ENCODE assay signal across 8 cellular contexts in genomic region chr4:2241410-2242353, GRCh38. TPM values are rescaled to one million over a fixed set of nuclear protein-coding genes. Genes with fewer than 3 reads are reported as not detected.
DNase-seq lines count a peak whose midpoint lies in the region; ATAC-seq, FAIRE-seq and TF ChIP-seq lines count a peak whose summit lies in the region.

A gene with protein sequence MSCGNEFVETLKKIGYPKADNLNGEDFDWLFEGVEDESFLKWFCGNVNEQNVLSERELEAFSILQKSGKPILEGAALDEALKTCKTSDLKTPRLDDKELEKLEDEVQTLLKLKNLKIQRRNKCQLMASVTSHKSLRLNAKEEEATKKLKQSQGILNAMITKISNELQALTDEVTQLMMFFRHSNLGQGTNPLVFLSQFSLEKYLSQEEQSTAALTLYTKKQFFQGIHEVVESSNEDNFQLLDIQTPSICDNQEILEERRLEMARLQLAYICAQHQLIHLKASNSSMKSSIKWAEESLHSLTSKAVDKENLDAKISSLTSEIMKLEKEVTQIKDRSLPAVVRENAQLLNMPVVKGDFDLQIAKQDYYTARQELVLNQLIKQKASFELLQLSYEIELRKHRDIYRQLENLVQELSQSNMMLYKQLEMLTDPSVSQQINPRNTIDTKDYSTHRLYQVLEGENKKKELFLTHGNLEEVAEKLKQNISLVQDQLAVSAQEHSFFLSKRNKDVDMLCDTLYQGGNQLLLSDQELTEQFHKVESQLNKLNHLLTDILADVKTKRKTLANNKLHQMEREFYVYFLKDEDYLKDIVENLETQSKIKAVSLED (minus strand): TSS chr4:2242121. CDS start chr4:2240946, 1,175 bp downstream.
Gene POLN, minus strand, starts transcription at chr4:2242121. Its CDS starts 12,890 bp downstream, at chr4:2229231.

- peak within 1 kb of the TSS; percentile 83 for H3K9ac ChIP-seq in SK-N-SH

- peaks cover 49% of the 10 kb centered on the region for H3K79me2 ChIP-seq in SK-N-SH (ENCODE audit: insufficient read depth)

- peak within 1 kb of the TSS; percentile 89 for H3K4me2 ChIP-seq in SK-N-SH

- peaks cover 25 to 28% of the 10 kb centered on the region in 2 experiments; a peak in 3 of 4 replicates for H3K4me1 ChIP-seq in SK-N-SH (ENCODE audit: control insufficient read depth in 1 of 2, insufficient read depth in 2 of 2, low read depth in 1 of 2, low read length in 1 of 2)
- H3K4me1 ChIP-seq in pancreas: peaks cover 7 to 31% (median 12%) of the 10 kb centered on the region in 3 donors
- H3K4me1 ChIP-seq in thyroid gland: peaks cover 12 to 37% of the 10 kb centered on the region in 2 donors

- DNase-seq in NCI-H1092 (lab: John Stamatoyannopoulos, UW) (peak; percentile 96), SK-N-SH (peak; percentile 100), head of caudate nucleus (peak; percentile 92 to 99 (median 98)), pancreas (peak; percentile 97 to 100 (median 99)), thyroid gland (peak; percentile 96 to 98)

- no peak for TF ChIP-seq RAD21 in SK-N-SH (IDR thresholded peaks at IDR 0.05; ENCODE audit: low read length)

- peaks cover 12% of the 10 kb centered on the region for H3K36me3 Mint-ChIP-seq in activated naive CD8-positive, alpha-beta T cell

- peak in 1 of 2 donors; percentile 90 for TF ChIP-seq POLR2A in thyroid gland (IDR thresholded peaks at IDR 0.05)

- no peaks in the 10 kb centered on the region for H3K27me3 Mint-ChIP-seq in activated naive CD8-positive, alpha-beta T cell

- H3K9me2 ChIP-seq in SK-N-SH: no peaks in the 10 kb centered on the region

- no peaks in the 10 kb centered on the region for H3K9me3 ChIP-seq in SK-N-SH
- H3K9me3 ChIP-seq in pancreas: no peaks in the 10 kb centered on the region
- H3K9me3 ChIP-seq in thyroid gland: no peaks in the 10 kb centered on the region

- peak within 1 kb of the TSS; percentile 92 for H3K4me3 Mint-ChIP-seq in activated naive CD8-positive, alpha-beta T cell

- peak; percentile 47 for FAIRE-seq in pancreas (lab: Jason Lieb, UNC)

- H4K20me1 ChIP-seq in SK-N-SH (ENCODE audit: insufficient read depth): peaks cover 29% of the 10 kb centered on the region; the same call in 1 of the 2 replicates

- ATAC-seq in HG02588 (IDR thresholded peaks at IDR 0.05; ENCODE audit: unreplicated experiment) (peak; percentile 85), pancreas (peak; percentile 94 to 98 (median 96))

- no peak for TF ChIP-seq EP300 in SK-N-SH (IDR thresholded peaks at IDR 0.05; ENCODE audit: borderline replicate concordance in 1 of 2, low read depth in 1 of 2, low read length in 1 of 2)

- H3K4me1 Mint-ChIP-seq in activated naive CD8-positive, alpha-beta T cell (ENCODE audit: low read depth): peaks cover 54% of the 10 kb centered on the region

- H3K27ac ChIP-seq in SK-N-SH (ENCODE audit: low read depth in 2 of 2, low read length in 1 of 2): peak within 1 kb of the TSS; percentile 24 to 65; a peak in 3 of 4 replicates
- peak within 1 kb of the TSS; percentile 24 to 67 (median 44) for H3K27ac ChIP-seq in pancreas
- peak within 1 kb of the TSS; percentile 22 to 50 (median 34) for H3K27ac ChIP-seq in thyroid gland

- POLR2A ChIA-PET in SK-N-SH (lab: Yijun Ruan, JAX): interaction anchor here (1.4 kb wide), 1 partner anchor 195 kb away, joined by 4 read pairs; no protein-coding TSS in a partner anchor

- intact Hi-C loops in head of caudate nucleus (cut with DNase I): loop anchor here (1.0 kb wide), 1 partner anchor 21 kb away; the partner anchor contains the start of gene MXD4
- intact Hi-C loops in pancreas (cut with DNase I): no loop called here
- intact Hi-C loops in thyroid gland (cut with DNase I): loop anchor here (5.0 kb wide), 1 partner anchor 171 kb away; no protein-coding TSS in a partner anchor

- H3K27ac Mint-ChIP-seq in activated naive CD8-positive, alpha-beta T cell: peak within 1 kb of the TSS; percentile 84

- H3K36me3 ChIP-seq in SK-N-SH (replicated peaks in 1 of 2; ENCODE audit: control insufficient read depth in 1 of 2, insufficient read depth in 2 of 2, low read length in 1 of 2) (peaks cover 19 to 21% of the 10 kb centered on the region in 2 experiments), pancreas (no peaks in the 10 kb centered on the region), thyroid gland (no peaks in the 10 kb centered on the region)

- H3K4me3 ChIP-seq in GM08714 (ENCODE audit: low read length) (peak within 1 kb of the TSS; percentile 73), SK-N-SH (ENCODE audit: low read depth in 2 of 2, low read length in 1 of 2) (peak within 1 kb of the TSS; percentile 81 to 96), pancreas (peak within 1 kb of the TSS; percentile 79 to 98 (median 88)), thyroid gland (replicated peaks in 1 of 3) (peak within 1 kb of the TSS; percentile 77 to 98 (median 95))

- no peaks in the 10 kb centered on the region for H3K9me3 Mint-ChIP-seq in activated naive CD8-positive, alpha-beta T cell (ENCODE audit: low read depth)

- H3K27me3 ChIP-seq in SK-N-SH (ENCODE audit: insufficient read depth) (no peaks in the 10 kb centered on the region), pancreas (no peaks in the 10 kb centered on the region), thyroid gland (no peaks in the 10 kb centered on the region)

- WGBS in SK-N-SH (ENCODE audit: low lambda C conversion rate): under 1% methylated on average over 25 of the region's 88 CpGs
- 0 to 1% methylated on average over 85 to 88 of the region's 88 CpGs for WGBS in pancreas, 2 donors
- 0 to 1% methylated on average over 26 to 47 of the region's 88 CpGs for WGBS in thyroid gland, 2 donors

- CTCF ChIA-PET in SK-N-SH (lab: Yijun Ruan, JAX): interaction anchor here (1.2 to 2.4 kb wide), 3 partner anchors 9 to 195 kb away, joined by 3 to 9 read pairs (median 6); partner anchors contain the start of genes CFAP99 and ZFYVE28

- H3F3A ChIP-seq in SK-N-SH (replicated peaks; ENCODE audit: insufficient read depth): peaks cover 10% of the 10 kb centered on the region

- peak within 1 kb of the TSS; percentile 61 for H2AFZ ChIP-seq in SK-N-SH (ENCODE audit: low read depth)

- TF ChIP-seq CTCF in SK-N-SH (IDR thresholded peaks at IDR 0.05): no peak
- TF ChIP-seq CTCF in pancreas (IDR thresholded peaks at IDR 0.05): no peak
- TF ChIP-seq CTCF in thyroid gland (IDR thresholded peaks at IDR 0.05): no peak

TF ChIP-seq in SK-N-SH, 30 proteins besides CTCF, POLR2A, EP300 and RAD21 (continues in another document):
- TF ChIP-seq FOSL2 (IDR thresholded peaks at IDR 0.05; ENCODE audit: borderline replicate concordance, low read depth) (no peak), REST (IDR thresholded peaks at IDR 0.05; ENCODE audit: low read depth, low read length) (no peak), TCF12 (IDR thresholded peaks at IDR 0.05) (no peak), SIN3A (IDR thresholded peaks at IDR 0.05; ENCODE audit: borderline replicate concordance, low read depth, low read length) (peak; percentile 82), NRF1 (IDR thresholded peaks at IDR 0.05; ENCODE audit: low read depth, low read length) (peak; percentile 94), MAX (IDR thresholded peaks at IDR 0.05; ENCODE audit: low read depth) (peak; percentile 78), MXI1 (IDR thresholded peaks at IDR 0.05; ENCODE audit: low read depth, low read length) (peak; percentile 83)
- TF ChIP-seq, protein P1, sequence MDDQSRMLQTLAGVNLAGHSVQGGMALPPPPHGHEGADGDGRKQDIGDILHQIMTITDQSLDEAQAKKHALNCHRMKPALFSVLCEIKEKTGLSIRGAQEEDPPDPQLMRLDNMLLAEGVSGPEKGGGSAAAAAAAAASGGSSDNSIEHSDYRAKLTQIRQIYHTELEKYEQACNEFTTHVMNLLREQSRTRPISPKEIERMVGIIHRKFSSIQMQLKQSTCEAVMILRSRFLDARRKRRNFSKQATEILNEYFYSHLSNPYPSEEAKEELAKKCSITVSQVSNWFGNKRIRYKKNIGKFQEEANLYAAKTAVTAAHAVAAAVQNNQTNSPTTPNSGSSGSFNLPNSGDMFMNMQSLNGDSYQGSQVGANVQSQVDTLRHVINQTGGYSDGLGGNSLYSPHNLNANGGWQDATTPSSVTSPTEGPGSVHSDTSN (IDR thresholded peaks at IDR 0.05): peak; percentile 24; the same call in 1 of the 2 replicates

RNA-seq across cellular contexts. Expression of the first gene that starts in this region (rescaled TPM):
- 6.3 and 6.4 TPM in 2 replicates for polyA plus RNA-seq in SK-N-SH (2012; rRNA removed)
- polyA plus RNA-seq in SK-N-SH (2012; cell fraction: cytosol; rRNA removed): 4.0 and 4.4 TPM in 2 replicates
- polyA plus RNA-seq in SK-N-SH (2012; cell fraction: nucleus; rRNA removed): 15.3 and 15.8 TPM in 2 replicates
- 1 to 10 TPM; 4.1 to 7.9 (median 5.7) TPM for total RNA-seq in pancreas
- 1 to 10 TPM; 8.5 to 9.6 TPM for polyA plus RNA-seq in pancreas
- 10 to 100 TPM; 13.0 to 30.0 (median 17.0) TPM for total RNA-seq in thyroid gland

RNA-seq across cellular contexts. Expression of gene POLN, which starts in this region (rescaled TPM):
- polyA plus RNA-seq in SK-N-SH (2012; rRNA removed): 0.67 and 1.2 TPM in 2 replicates
- 0.31 and 0.38 TPM in 2 replicates for polyA plus RNA-seq in SK-N-SH (2012; cell fraction: cytosol; rRNA removed)
- 4.2 and 4.9 TPM in 2 replicates for polyA plus RNA-seq in SK-N-SH (2012; cell fraction: nucleus; rRNA removed)
- 1 to 10 TPM in 5 of 6 donors, under 1 TPM in 1; 0.95 to 2.3 (median 1.9) TPM for total RNA-seq in pancreas
- polyA plus RNA-seq in pancreas: 1 to 10 TPM; 2.5 to 3.6 TPM
- 1 to 10 TPM; 1.5 to 5.4 (median 3.0) TPM for total RNA-seq in thyroid gland

Comparison
In these comparisons a context has a peak if more than half of its experiments do, and no peak if none do; other contexts are left out.
1. Peak in every context shown above with its lines: DNase-seq, ATAC-seq, H3K4me3 ChIP-seq and H3K27ac ChIP-seq.
2. intact Hi-C loops: an anchor here in head of caudate nucleus (1.0 kb wide) and thyroid gland (5.0 kb wide); none called in pancreas.